In the genomic region with DNA sequence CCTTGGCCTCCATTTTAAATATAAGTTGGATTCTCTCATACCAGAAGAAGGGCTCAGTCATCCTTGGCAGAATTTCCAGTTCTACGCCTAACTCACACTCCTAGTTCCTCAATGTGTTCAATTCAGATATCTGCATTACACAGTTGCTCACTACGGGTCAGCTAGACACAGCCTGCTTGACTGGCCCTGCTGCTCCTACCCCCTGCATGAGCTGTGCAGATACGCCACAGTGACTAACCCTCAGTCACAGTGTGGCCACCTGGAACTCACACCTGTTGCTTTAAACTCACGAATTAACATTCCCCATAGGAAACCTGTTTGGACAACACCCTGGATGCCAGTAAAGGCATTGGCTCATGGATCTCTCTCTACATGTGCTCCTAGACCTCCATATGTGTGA, we compare ENCODE assay signal across 1 cellular context.
TF ChIP-seq lines count a peak whose summit lies in the region.

No MANE protein-coding gene starts in this region.

TF ChIP-seq in IMR-90, 13 proteins besides CTCF, POLR2A, EP300 and RAD21 (continued from another document):
- no peak for TF ChIP-seq BHLHE40 (IDR thresholded peaks at IDR 0.05; ENCODE audit: low read depth, low read length)
- TF ChIP-seq, protein P1, sequence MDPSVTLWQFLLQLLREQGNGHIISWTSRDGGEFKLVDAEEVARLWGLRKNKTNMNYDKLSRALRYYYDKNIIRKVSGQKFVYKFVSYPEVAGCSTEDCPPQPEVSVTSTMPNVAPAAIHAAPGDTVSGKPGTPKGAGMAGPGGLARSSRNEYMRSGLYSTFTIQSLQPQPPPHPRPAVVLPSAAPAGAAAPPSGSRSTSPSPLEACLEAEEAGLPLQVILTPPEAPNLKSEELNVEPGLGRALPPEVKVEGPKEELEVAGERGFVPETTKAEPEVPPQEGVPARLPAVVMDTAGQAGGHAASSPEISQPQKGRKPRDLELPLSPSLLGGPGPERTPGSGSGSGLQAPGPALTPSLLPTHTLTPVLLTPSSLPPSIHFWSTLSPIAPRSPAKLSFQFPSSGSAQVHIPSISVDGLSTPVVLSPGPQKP (IDR thresholded peaks at IDR 0.05; ENCODE audit: borderline replicate concordance, low read depth, low read length): no peak
- TF ChIP-seq RCOR1 (IDR thresholded peaks at IDR 0.05; ENCODE audit: insufficient replicate concordance, low read length): no peak
